13 cellular contexts compared by ENCODE assay signal in genomic region chr3:32154180-32154579, GRCh38. TPM values are rescaled to one million over a fixed set of nuclear protein-coding genes. Genes with fewer than 3 reads are reported as not detected.
DNase-seq lines count a peak whose midpoint lies in the region; ATAC-seq, FAIRE-seq and TF ChIP-seq lines count a peak whose summit lies in the region.
"Had no signal": no experiment of that assay in that cellular context is flagged by ENCODE, and none has a peak within 500 bp of the region (broad histone marks: within the 10 kb centered on the region; RNA-seq: fewer than 3 reads in every experiment).

No MANE protein-coding gene starts in this region.

- no peak overlapping the region for H3K27ac ChIP-seq in astrocyte (ENCODE audit: low read depth, low read length)
- H3K27ac ChIP-seq: left ventricle myocardium inferior had no signal

- no peaks in the 10 kb centered on the region for H3K9me3 ChIP-seq in Caco-2
- no peaks in the 10 kb centered on the region for H3K9me3 ChIP-seq in astrocyte (ENCODE audit: insufficient read depth, low read depth, low read length)
- H3K9me3 ChIP-seq: left ventricle myocardium inferior had no signal

- H3K4me1 ChIP-seq in Caco-2, result peaks cover 1% of the 10 kb centered on the region
- no peaks in the 10 kb centered on the region for H3K4me1 ChIP-seq in astrocyte (ENCODE audit: insufficient read depth, low read length)
- H3K4me1 ChIP-seq: left ventricle myocardium inferior had no signal

- H3K27me3 Mint-ChIP-seq in Caco-2 (ENCODE audit: insufficient read depth, unreplicated experiment), result no peaks in the 10 kb centered on the region
- H3K27me3 Mint-ChIP-seq in HFFc6 (ENCODE audit: insufficient read depth), result no peaks in the 10 kb centered on the region; the same call in 1 of the 2 replicates
- H3K27me3 Mint-ChIP-seq in astrocyte (ENCODE audit: low read depth, unreplicated experiment), result no peaks in the 10 kb centered on the region
- H3K27me3 Mint-ChIP-seq in activated T-helper 1 cell treated with anti-CD3 and anti-CD28 coated beads, Interleukin-12 subunit alpha, Interleukin-12 subunit beta, Interleukin-2, Interleukin-4 antibody, amounts not matched to agents 30 ng/mL and 10 ng/mL and 1 ng/mL, durations not matched to agents 14 hours and 24 hours and 36 hours (ENCODE audit: insufficient read depth), result no peaks in the 10 kb centered on the region
- H3K27me3 Mint-ChIP-seq: activated T-helper 17 cell treated with anti-CD3 and anti-CD28 coated beads, Interleukin-2, amount 50 U/mL, for 72 hours; stimulated activated naive B cell treated with anti-CD40 and anti-IgM and Interleukin-4, amounts not matched to agents 10 μg/mL and 1 μg/mL and 100 μg/mL, for 72 hours had no signal

- H3K27me3 ChIP-seq in Caco-2 (replicated peaks; ENCODE audit: control insufficient read depth, insufficient read depth, low read length) (no peaks in the 10 kb centered on the region), astrocyte (ENCODE audit: insufficient read depth, low read length) (no peaks in the 10 kb centered on the region)

- POLR2A ChIA-PET in Caco-2 (lab: Charles Lee), result no interaction called here

- intact Hi-C loops in Caco-2 (cut with micrococcal nuclease; ENCODE audit: unreplicated experiment), result no loop called here
- intact Hi-C loops in activated T-helper 1 cell treated with anti-CD3 and anti-CD28 coated beads, Interleukin-12 subunit alpha, Interleukin-12 subunit beta, Interleukin-2, Interleukin-4 antibody, amounts not matched to agents 30 ng/mL and 10 ng/mL and 1 ng/mL, durations not matched to agents 14 hours and 24 hours and 36 hours (cut with micrococcal nuclease), result no loop called here

- H3K9ac ChIP-seq in astrocyte (ENCODE audit: low read length), result no peak overlapping the region

- no peaks in the 10 kb centered on the region for H4K20me1 ChIP-seq in astrocyte (ENCODE audit: insufficient read depth, low read length)

- CTCF ChIA-PET in Caco-2 (lab: Charles Lee), result interaction anchor here (0.5 to 2.0 kb wide), 9 partner anchors 10 to 430 kb away, joined by 3 to 20 read pairs (median 4); partner anchors contain the start of genes OSBPL10 and ZNF860

- no peak overlapping the region for H3K4me3 ChIP-seq in Caco-2 (ENCODE audit: low read depth, low read length)
- no peak overlapping the region for H3K4me3 ChIP-seq in astrocyte (ENCODE audit: insufficient read depth, low read depth, low read length)
- H3K4me3 ChIP-seq: left ventricle myocardium inferior had no signal

- peak in 1 of 2 experiments; percentile 40 for DNase-seq in Caco-2
- DNase-seq in HFFc6, result no peak
- DNase-seq in astrocyte (ENCODE audit: low read depth), result no peak
- no peak for DNase-seq in left lobe of liver (ENCODE audit: low spot score)
- no peak for DNase-seq in DMS79 treated with DMSO at 0.1 percent for 48 hours (lab: John Stamatoyannopoulos, UW)
- DNase-seq in activated T-helper 1 cell treated with anti-CD3 and anti-CD28 coated beads, Interleukin-12 subunit alpha, Interleukin-12 subunit beta, Interleukin-2, Interleukin-4 antibody, amounts not matched to agents 30 ng/mL and 10 ng/mL and 1 ng/mL, durations not matched to agents 14 hours and 24 hours and 36 hours (ENCODE audit: low spot score), result no peak
- DNase-seq: GF-D8; left ventricle myocardium inferior; NCI-H187; stimulated activated naive B cell treated with anti-CD40 and anti-IgM and Interleukin-4, amounts not matched to agents 10 μg/mL and 1 μg/mL and 100 μg/mL, for 72 hours had no signal

- FAIRE-seq in astrocyte (lab: Jason Lieb, UNC), result no peak

- H3K36me3 ChIP-seq in Caco-2 (ENCODE audit: control insufficient read depth, insufficient read depth, low read length) (no peaks in the 10 kb centered on the region), astrocyte (ENCODE audit: insufficient read depth, low read length) (no peaks in the 10 kb centered on the region)

- H3K4me3 Mint-ChIP-seq in Caco-2 (ENCODE audit: unreplicated experiment) (no peak overlapping the region), HFFc6 (no peak overlapping the region), astrocyte (ENCODE audit: unreplicated experiment) (no peak overlapping the region)
- no peak overlapping the region for H3K4me3 Mint-ChIP-seq in activated T-helper 1 cell treated with anti-CD3 and anti-CD28 coated beads, Interleukin-12 subunit alpha, Interleukin-12 subunit beta, Interleukin-2, Interleukin-4 antibody, amounts not matched to agents 30 ng/mL and 10 ng/mL and 1 ng/mL, durations not matched to agents 14 hours and 24 hours and 36 hours
- H3K4me3 Mint-ChIP-seq: activated T-helper 17 cell treated with anti-CD3 and anti-CD28 coated beads, Interleukin-2, amount 50 U/mL, for 72 hours; stimulated activated naive B cell treated with anti-CD40 and anti-IgM and Interleukin-4, amounts not matched to agents 10 μg/mL and 1 μg/mL and 100 μg/mL, for 72 hours had no signal

- ATAC-seq in left lobe of liver, result peak; percentile 71
- ATAC-seq in GM21515 (IDR thresholded peaks at IDR 0.05; ENCODE audit: unreplicated experiment), result no peak
- no peak for ATAC-seq in GM21528 (IDR thresholded peaks at IDR 0.05; ENCODE audit: low FRiP score, unreplicated experiment)
- ATAC-seq: activated T-helper 17 cell treated with anti-CD3 and anti-CD28 coated beads, Interleukin-2, amount 50 U/mL, for 72 hours; stimulated activated naive B cell treated with anti-CD40 and anti-IgM and Interleukin-4, amounts not matched to agents 10 μg/mL and 1 μg/mL and 100 μg/mL, for 72 hours had no signal

- TF ChIP-seq CTCF in Caco-2 (IDR thresholded peaks at IDR 0.05; ENCODE audit: insufficient read depth in 1 of 2, low read depth in 1 of 2, low read length in 1 of 2, severe bottlenecking in 1 of 2, unreplicated experiment in 1 of 2), result peak; percentile 49 to 52
- TF ChIP-seq CTCF in HFFc6 (IDR thresholded peaks at IDR 0.05), result peak; percentile 51
- peak; percentile 9 for TF ChIP-seq CTCF in astrocyte (IDR thresholded peaks at IDR 0.05; ENCODE audit: insufficient read depth, low read depth, low read length)

- H3K36me3 Mint-ChIP-seq in Caco-2 (ENCODE audit: insufficient read depth, unreplicated experiment), result no peaks in the 10 kb centered on the region
- H3K36me3 Mint-ChIP-seq in HFFc6 (ENCODE audit: low read depth), result no peaks in the 10 kb centered on the region
- H3K36me3 Mint-ChIP-seq in astrocyte (ENCODE audit: low read depth, unreplicated experiment), result peaks cover 3% of the 10 kb centered on the region
- H3K36me3 Mint-ChIP-seq in activated T-helper 1 cell treated with anti-CD3 and anti-CD28 coated beads, Interleukin-12 subunit alpha, Interleukin-12 subunit beta, Interleukin-2, Interleukin-4 antibody, amounts not matched to agents 30 ng/mL and 10 ng/mL and 1 ng/mL, durations not matched to agents 14 hours and 24 hours and 36 hours (ENCODE audit: low read depth), result peaks cover 13% of the 10 kb centered on the region

- no peaks in the 10 kb centered on the region for H3K79me2 ChIP-seq in astrocyte (ENCODE audit: insufficient read depth, low read length)

- no TSS peak for BruUV-seq in Caco-2 (replicated peaks; lab: Mats Ljungman, UMichigan)

- no peak overlapping the region for H3K27ac Mint-ChIP-seq in Caco-2 (ENCODE audit: unreplicated experiment)
- H3K27ac Mint-ChIP-seq in HFFc6, result no peak overlapping the region
- H3K27ac Mint-ChIP-seq in astrocyte (ENCODE audit: unreplicated experiment), result no peak overlapping the region
- H3K27ac Mint-ChIP-seq in activated T-helper 1 cell treated with anti-CD3 and anti-CD28 coated beads, Interleukin-12 subunit alpha, Interleukin-12 subunit beta, Interleukin-2, Interleukin-4 antibody, amounts not matched to agents 30 ng/mL and 10 ng/mL and 1 ng/mL, durations not matched to agents 14 hours and 24 hours and 36 hours, result no peak overlapping the region
- H3K27ac Mint-ChIP-seq: activated T-helper 17 cell treated with anti-CD3 and anti-CD28 coated beads, Interleukin-2, amount 50 U/mL, for 72 hours; stimulated activated naive B cell treated with anti-CD40 and anti-IgM and Interleukin-4, amounts not matched to agents 10 μg/mL and 1 μg/mL and 100 μg/mL, for 72 hours had no signal

- no peak overlapping the region for H3K4me2 ChIP-seq in astrocyte (ENCODE audit: low read length)

- H3K9me3 Mint-ChIP-seq in Caco-2 (ENCODE audit: unreplicated experiment) (no peaks in the 10 kb centered on the region), HFFc6 (no peaks in the 10 kb centered on the region), astrocyte (ENCODE audit: unreplicated experiment) (peaks cover 2% of the 10 kb centered on the region)
- H3K9me3 Mint-ChIP-seq in activated T-helper 1 cell treated with anti-CD3 and anti-CD28 coated beads, Interleukin-12 subunit alpha, Interleukin-12 subunit beta, Interleukin-2, Interleukin-4 antibody, amounts not matched to agents 30 ng/mL and 10 ng/mL and 1 ng/mL, durations not matched to agents 14 hours and 24 hours and 36 hours, result no peaks in the 10 kb centered on the region
- H3K9me3 Mint-ChIP-seq: activated T-helper 17 cell treated with anti-CD3 and anti-CD28 coated beads, Interleukin-2, amount 50 U/mL, for 72 hours; stimulated activated naive B cell treated with anti-CD40 and anti-IgM and Interleukin-4, amounts not matched to agents 10 μg/mL and 1 μg/mL and 100 μg/mL, for 72 hours had no signal

- no peaks in the 10 kb centered on the region for H3K4me1 Mint-ChIP-seq in Caco-2 (ENCODE audit: low read depth, unreplicated experiment)
- H3K4me1 Mint-ChIP-seq in HFFc6 (ENCODE audit: low read depth), result no peaks in the 10 kb centered on the region
- H3K4me1 Mint-ChIP-seq in astrocyte (ENCODE audit: low read depth, unreplicated experiment), result no peaks in the 10 kb centered on the region
- H3K4me1 Mint-ChIP-seq in activated T-helper 1 cell treated with anti-CD3 and anti-CD28 coated beads, Interleukin-12 subunit alpha, Interleukin-12 subunit beta, Interleukin-2, Interleukin-4 antibody, amounts not matched to agents 30 ng/mL and 10 ng/mL and 1 ng/mL, durations not matched to agents 14 hours and 24 hours and 36 hours (ENCODE audit: low read depth), result no peaks in the 10 kb centered on the region
- H3K4me1 Mint-ChIP-seq: activated T-helper 17 cell treated with anti-CD3 and anti-CD28 coated beads, Interleukin-2, amount 50 U/mL, for 72 hours; stimulated activated naive B cell treated with anti-CD40 and anti-IgM and Interleukin-4, amounts not matched to agents 10 μg/mL and 1 μg/mL and 100 μg/mL, for 72 hours had no signal

- no peak overlapping the region for H2AFZ ChIP-seq in astrocyte (ENCODE audit: low read depth, low read length)

RNA-seq across cellular contexts. Expression of gene GPD1L, which starts 47.8 kb away (rescaled TPM):
- total RNA-seq in Caco-2 (2022), result 8.8 and 9.3 TPM in 2 replicates
- 1 to 10 TPM; 2.7 to 8.3 (median 4.2) TPM for total RNA-seq in HFFc6 (2021; fragmentation: NEBNext Ultra II Directional; extraction: Animal tissue kit (Norgen Biotek cat#: 25700))
- total RNA-seq in astrocyte, result 11.0 and 11.2 TPM in 2 replicates
- total RNA-seq in left lobe of liver, result 2.4 TPM
- 16.3 and 16.6 TPM in 2 replicates for total RNA-seq in activated T-helper 1 cell treated with anti-CD3 and anti-CD28 coated beads, Interleukin-12 subunit alpha, Interleukin-12 subunit beta, Interleukin-2, Interleukin-4 antibody, amounts not matched to agents 30 ng/mL and 10 ng/mL and 1 ng/mL, durations not matched to agents 14 hours and 24 hours and 36 hours
